28 cellular contexts compared by ENCODE assay signal in genomic region chr3:194851254-194851653, GRCh38.
A peak's percentile ranks its signal among the peaks of the same experiment; 100 is the strongest.
DNase-seq lines count a peak whose midpoint lies in the region; ATAC-seq and TF ChIP-seq lines count a peak whose summit lies in the region.
"Had no signal": no experiment of that assay in that cellular context is flagged by ENCODE, and none has a peak within 500 bp of the region (broad histone marks: within the 10 kb centered on the region; RNA-seq: fewer than 3 reads in every experiment).

No MANE protein-coding gene starts in this region.

- H3K27ac Mint-ChIP-seq in activated naive CD4-positive, alpha-beta T cell treated with anti-CD3 and anti-CD28 coated beads, Interleukin-2, amount 50 U/mL, for 72 hours = no peak overlapping the region
- H3K27ac Mint-ChIP-seq: activated CD8-positive, alpha-beta T cell treated with anti-CD3 and anti-CD28 coated beads, Interleukin-2, amount 10 ng/mL, durations not matched to agents 7 days and 5 days; activated naive CD8-positive, alpha-beta T cell; CD4-positive, alpha-beta memory T cell had no signal

- no peak for TF ChIP-seq CTCF in left ventricle myocardium inferior (IDR thresholded peaks at IDR 0.05; ENCODE audit: borderline replicate concordance)
- no peak for TF ChIP-seq CTCF in left lung (IDR thresholded peaks at IDR 0.05)
- no peak for TF ChIP-seq CTCF in thyroid gland (IDR thresholded peaks at IDR 0.05)

- H3K36me3 ChIP-seq in left ventricle myocardium inferior (no peaks in the 10 kb centered on the region), left lung (no peaks in the 10 kb centered on the region), thyroid gland (no peaks in the 10 kb centered on the region)
- H3K36me3 ChIP-seq: esophagus squamous epithelium, tibial artery had no signal

- no peak for DNase-seq in left ventricle myocardium superior
- DNase-seq in left ventricle myocardium inferior = no peak
- DNase-seq in NCI-H345 (lab: John Stamatoyannopoulos, UW) = peak; percentile 67
- DNase-seq in left lung = no peak
- DNase-seq in thyroid gland = peak; percentile 54 to 66
- no peak for DNase-seq in NCI-H526 treated with DMSO at 0.1 percent for 48 hours (lab: John Stamatoyannopoulos, UW)
- DNase-seq in GOT3 (lab: John Stamatoyannopoulos, UW) = no peak
- no peak for DNase-seq in activated naive CD4-positive, alpha-beta T cell treated with anti-CD3 and anti-CD28 coated beads, Interleukin-2, amount 50 U/mL, for 72 hours (ENCODE audit: low spot score in 2 of 2)
- DNase-seq: activated CD4-positive, alpha-beta T cell treated with anti-CD3 and anti-CD28 coated beads for 4 hours; activated CD8-positive, alpha-beta T cell treated with anti-CD3 and anti-CD28 coated beads, Interleukin-2, amount 10 ng/mL, durations not matched to agents 7 days and 5 days; AML-193; CD4-positive, alpha-beta memory T cell; esophagus squamous epithelium; foreskin melanocyte; H7; KG1; kidney glomerular epithelial cell; mesendoderm; NCI-H2081 treated with DMSO at 0.1 percent for 48 hours; NCI-H526; right cardiac atrium; SIG-M5; stimulated activated CD4-positive, alpha-beta T cell treated with anti-CD3 and anti-CD28 coated beads, Interleukin-12 subunit alpha, Interleukin-12 subunit beta, amount 100 ng/mL, for 4 hours; stimulated activated CD4-positive, alpha-beta T cell treated with anti-CD3 and anti-CD28 coated beads, Interleukin-2, amount 100 ng/mL, for 48 hours; tibial artery had no signal

- 69 to 80% methylated on average over 5 of the region's 5 CpGs for WGBS in thyroid gland, 2 donors

- H3K4me1 ChIP-seq in left ventricle myocardium inferior (peaks cover 28% of the 10 kb centered on the region), left lung (peaks cover 0 to 9% of the 10 kb centered on the region in 2 donors), thyroid gland (no peaks in the 10 kb centered on the region)
- H3K4me1 ChIP-seq: tibial artery had no signal

- H3K27ac ChIP-seq in left ventricle myocardium inferior (replicated peaks) (no peak overlapping the region), left lung (no peak overlapping the region), thyroid gland (no peak overlapping the region)
- H3K27ac ChIP-seq: esophagus squamous epithelium, HL-60, tibial artery had no signal

- no peak for TF ChIP-seq POLR2A in thyroid gland (IDR thresholded peaks at IDR 0.05)

- no peaks in the 10 kb centered on the region for H3K27me3 ChIP-seq in left ventricle myocardium inferior (ENCODE audit: low read depth)
- no peaks in the 10 kb centered on the region for H3K27me3 ChIP-seq in left lung
- no peaks in the 10 kb centered on the region for H3K27me3 ChIP-seq in thyroid gland
- H3K27me3 ChIP-seq: esophagus squamous epithelium, tibial artery had no signal

- H3K36me3 Mint-ChIP-seq in activated naive CD4-positive, alpha-beta T cell treated with anti-CD3 and anti-CD28 coated beads, Interleukin-2, amount 50 U/mL, for 72 hours = no peaks in the 10 kb centered on the region
- H3K36me3 Mint-ChIP-seq: activated naive CD8-positive, alpha-beta T cell; CD4-positive, alpha-beta memory T cell had no signal

- no peaks in the 10 kb centered on the region for H3K9me3 Mint-ChIP-seq in activated naive CD4-positive, alpha-beta T cell treated with anti-CD3 and anti-CD28 coated beads, Interleukin-2, amount 50 U/mL, for 72 hours
- H3K9me3 Mint-ChIP-seq: CD4-positive, alpha-beta memory T cell had no signal

- no peak overlapping the region for H3K4me3 ChIP-seq in left ventricle myocardium inferior
- no peak overlapping the region for H3K4me3 ChIP-seq in left lung
- H3K4me3 ChIP-seq in thyroid gland (replicated peaks in 1 of 3) = no peak overlapping the region
- H3K4me3 ChIP-seq: esophagus squamous epithelium, tibial artery had no signal

- intact Hi-C loops in left ventricle myocardium superior (cut with micrococcal nuclease) = no loop called here
- intact Hi-C loops in left ventricle myocardium inferior (cut with micrococcal nuclease) = no loop called here
- intact Hi-C loops in left lung (cut with DNase I) = no loop called here
- intact Hi-C loops in thyroid gland (cut with DNase I) = no loop called here

- ATAC-seq in left ventricle myocardium superior = peak; percentile 40
- ATAC-seq in left lung = peak; percentile 78
- no peak for ATAC-seq in activated naive CD4-positive, alpha-beta T cell treated with anti-CD3 and anti-CD28 coated beads, Interleukin-2, amount 50 U/mL, for 72 hours
- ATAC-seq: activated CD8-positive, alpha-beta T cell treated with anti-CD3 and anti-CD28 coated beads, Interleukin-2, amount 10 ng/mL, durations not matched to agents 7 days and 5 days; Panc1; right cardiac atrium had no signal

- no peaks in the 10 kb centered on the region for H3K9me3 ChIP-seq in left ventricle myocardium inferior (replicated peaks)
- no peaks in the 10 kb centered on the region for H3K9me3 ChIP-seq in left lung
- H3K9me3 ChIP-seq in thyroid gland = no peaks in the 10 kb centered on the region
- H3K9me3 ChIP-seq: esophagus squamous epithelium, tibial artery had no signal

Comparison
In these comparisons a context has a peak if more than half of its experiments do, and no peak if none do; other contexts are left out.
1. ATAC-seq: peak in left ventricle myocardium superior (single experiment) and left lung (single experiment); none in activated naive CD4-positive, alpha-beta T cell treated with anti-CD3 and anti-CD28 coated beads, Interleukin-2, amount 50 U/mL, for 72 hours (0 of 2).
2. DNase-seq: peak in NCI-H345 (single experiment) and thyroid gland (2 of 2); none in left ventricle myocardium superior (single experiment), left ventricle myocardium inferior (single experiment), left lung (0 of 2), NCI-H526 treated with DMSO at 0.1 percent for 48 hours (single experiment), GOT3 (single experiment) and activated naive CD4-positive, alpha-beta T cell treated with anti-CD3 and anti-CD28 coated beads, Interleukin-2, amount 50 U/mL, for 72 hours (0 of 2).